In the genomic region with DNA sequence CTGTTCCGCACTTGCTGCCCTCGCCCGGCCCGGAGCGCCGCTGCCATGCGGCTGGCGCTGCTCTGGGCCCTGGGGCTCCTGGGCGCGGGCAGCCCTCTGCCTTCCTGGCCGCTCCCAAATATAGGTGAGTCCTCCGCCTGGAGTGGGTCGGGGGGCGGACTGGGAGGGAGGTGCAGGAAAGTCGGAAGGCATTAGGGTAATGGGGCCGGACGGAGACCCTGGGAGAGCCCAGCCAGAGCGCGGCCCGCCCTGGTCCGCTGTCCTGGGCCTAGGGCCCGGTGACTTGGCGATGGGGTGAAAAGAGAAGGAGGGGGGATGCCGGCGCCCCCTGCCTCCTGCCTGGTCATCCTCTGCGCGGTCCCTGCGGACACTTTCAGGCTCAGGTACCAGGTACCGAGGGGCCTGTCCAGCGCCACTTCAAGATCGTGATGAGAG, we compare ENCODE assay signal across 8 cellular contexts. TPM values are rescaled to one million over a fixed set of nuclear protein-coding genes. Genes with fewer than 3 reads are reported as not detected.
A peak's percentile ranks its signal among the peaks of the same experiment; 100 is the strongest.
DNase-seq lines count a peak whose midpoint lies in the region; ATAC-seq and TF ChIP-seq lines count a peak whose summit lies in the region.

No MANE protein-coding gene starts in this region.

- POLR2A ChIA-PET in PC-3 (lab: Charles Lee; ENCODE audit: unreplicated experiment), result interaction anchor here (0.5 to 1.1 kb wide), 4 partner anchors 23 to 78 kb away, joined by 3 to 14 read pairs (median 9); no protein-coding TSS in a partner anchor

- intact Hi-C loops in PC-3 (cut with micrococcal nuclease), result loop anchor here (2.0 to 5.0 kb wide), 2 partner anchors 34 to 49 kb away; a partner anchor contains a TSS

- H3K79me2 ChIP-seq in PC-3 (ENCODE audit: low read length), result peaks cover 35% of the 10 kb centered on the region

- H3K36me3 ChIP-seq in PC-3 (ENCODE audit: low read depth, low read length) (peaks cover 25% of the 10 kb centered on the region), neuron (ENCODE audit: insufficient read depth, low read length) (peaks cover 6% of the 10 kb centered on the region)

- H3K4me3 ChIP-seq in PC-3 (ENCODE audit: low read length) (peak overlapping the region; percentile 95), epithelial cell of esophagus (ENCODE audit: low read length) (peak overlapping the region; percentile 86), neuron (ENCODE audit: low read length) (peak overlapping the region; percentile 80)

- H3K4me2 ChIP-seq in PC-3 (ENCODE audit: low read length), result peak overlapping the region; percentile 99

- H3K27ac ChIP-seq in PC-3 (ENCODE audit: low read length), result peak overlapping the region; percentile 67

- H3K4me1 ChIP-seq in PC-3 (ENCODE audit: insufficient read depth, low read length), result peaks cover 33% of the 10 kb centered on the region
- H3K4me1 ChIP-seq in neuron (ENCODE audit: insufficient read depth, low read length), result peaks cover 24% of the 10 kb centered on the region

- H3K27me3 ChIP-seq in PC-3 (ENCODE audit: low read length) (no peaks in the 10 kb centered on the region), neuron (ENCODE audit: insufficient read depth, low read length) (no peaks in the 10 kb centered on the region)

- H3K9me3 ChIP-seq in PC-3 (ENCODE audit: low read length), result no peaks in the 10 kb centered on the region
- no peaks in the 10 kb centered on the region for H3K9me3 ChIP-seq in neuron (ENCODE audit: low read length)

- TF ChIP-seq CTCF in PC-3 (conservative IDR thresholded peaks at IDR 0.05; ENCODE audit: low read depth, low read length), result no peak
- no peak for TF ChIP-seq CTCF in epithelial cell of esophagus (IDR thresholded peaks at IDR 0.05; ENCODE audit: insufficient read depth, low read depth, low read length, missing control alignments)

- peaks cover 3% of the 10 kb centered on the region; the same call in 1 of the 2 replicates for H4K20me1 ChIP-seq in PC-3 (ENCODE audit: low read length)

- ATAC-seq in GM21390 (IDR thresholded peaks at IDR 0.05; ENCODE audit: unreplicated experiment) (peak; percentile 10), PC-3 (peak; percentile 0), GM18868 (IDR thresholded peaks at IDR 0.05; ENCODE audit: unreplicated experiment) (no peak), GM18511 (IDR thresholded peaks at IDR 0.05; ENCODE audit: unreplicated experiment) (no peak)

- CTCF ChIA-PET in PC-3 (lab: Charles Lee), result interaction anchor here (0.6 to 3.4 kb wide), 11 partner anchors 13 to 722 kb away, joined by 3 to 41 read pairs (median 4); a partner anchor contains a TSS

- H2AFZ ChIP-seq in PC-3 (ENCODE audit: low read length), result peak overlapping the region; percentile 81
- peak overlapping the region; percentile 91 for H2AFZ ChIP-seq in neuron (ENCODE audit: low read depth, low read length)

- H3F3A ChIP-seq in PC-3 (ENCODE audit: low read length, unreplicated experiment), result peaks cover 8% of the 10 kb centered on the region

- peak overlapping the region; percentile 87 for H3K9ac ChIP-seq in PC-3 (ENCODE audit: low read length)

- H3K9me2 ChIP-seq in PC-3 (replicated peaks; ENCODE audit: low read length), result no peaks in the 10 kb centered on the region

- DNase-seq in PC-3 (no peak), epithelial cell of esophagus (ENCODE audit: low read depth) (no peak), NK-92 (lab: John Stamatoyannopoulos, UW; ENCODE audit: unreplicated experiment) (no peak), H4 (ENCODE audit: low spot score) (no peak)

- TSS peak; percentile 61 for BruUV-seq in PC-3 (replicated peaks; lab: Mats Ljungman, UMichigan)

RNA-seq across cellular contexts. Expression of a gene that starts 0.2 kb away (rescaled TPM):
- total RNA-seq in PC-3 (2014; rRNA removed), result 334 and 384 TPM in 2 replicates
- total RNA-seq in H4 (2014; rRNA removed; shearing (Covaris generic)), result 51.8 and 64.3 TPM in 2 replicates

RNA-seq across cellular contexts. Expression of a gene that starts 12.2 kb away (rescaled TPM):
- total RNA-seq in PC-3 (2014; rRNA removed), result 36.7 and 37.4 TPM in 2 replicates
- 24.4 and 26.9 TPM in 2 replicates for total RNA-seq in H4 (2014; rRNA removed; shearing (Covaris generic))

RNA-seq across cellular contexts. Expression of a gene that starts 17.7 kb away (rescaled TPM):
- total RNA-seq in PC-3 (2014; rRNA removed), result not detected in 2 replicates
- not detected in 2 replicates for total RNA-seq in H4 (2014; rRNA removed; shearing (Covaris generic))

RNA-seq across cellular contexts. Expression of a gene that starts 17.8 kb away (rescaled TPM):
- total RNA-seq in PC-3 (2014; rRNA removed), result 0.18 and 3.0 TPM in 2 replicates
- total RNA-seq in H4 (2014; rRNA removed; shearing (Covaris generic)), result not detected in 2 replicates

RNA-seq across cellular contexts. Expression of a gene that starts 27.3 kb away (rescaled TPM):
- total RNA-seq in PC-3 (2014; rRNA removed), result 16.2 and 23.5 TPM in 2 replicates
- total RNA-seq in H4 (2014; rRNA removed; shearing (Covaris generic)), result 7.5 and 9.5 TPM in 2 replicates

Comparison
In these comparisons a context has a peak if more than half of its experiments do, and no peak if none do; other contexts are left out.
1. ATAC-seq: peak in GM21390 (single experiment) and PC-3 (single experiment); none in GM18868 (single experiment) and GM18511 (single experiment).
2. Peak in every context shown above with its lines, with median percentiles within 50 percentile points of each other: H3K4me3 ChIP-seq.